Comparison of ENCODE assay signal across 8 cellular contexts in genomic region chr17:34199932-34200534, GRCh38. TPM values are rescaled to one million over a fixed set of nuclear protein-coding genes. Genes with fewer than 3 reads are reported as not detected.
DNase-seq lines count a peak whose midpoint lies in the region; ATAC-seq and FAIRE-seq lines count a peak whose summit lies in the region.

No MANE protein-coding gene starts in this region.

- peak; percentile 51 for ATAC-seq in HG02678 (IDR thresholded peaks at IDR 0.05; ENCODE audit: unreplicated experiment)
- ATAC-seq in left lobe of liver = peak; percentile 100
- ATAC-seq in GM21515 (IDR thresholded peaks at IDR 0.05; ENCODE audit: unreplicated experiment) = no peak

- FAIRE-seq in colon (lab: Jason Lieb, UNC) = peak; percentile 55

- DNase-seq in DMS 273 (lab: John Stamatoyannopoulos, UW; ENCODE audit: unreplicated experiment) (peak; percentile 89), NCI-H524 (lab: John Stamatoyannopoulos, UW) (peak; percentile 77 to 83), left lobe of liver (ENCODE audit: low spot score) (peak; percentile 82)
- peak; percentile 47 to 76 for DNase-seq in activated CD4-positive, alpha-beta T cell treated with anti-CD3 and anti-CD28 coated beads for 4 hours
- peak; percentile 56 to 58 for DNase-seq in stimulated activated CD4-positive, alpha-beta T cell treated with anti-CD3 and anti-CD28 coated beads, Interleukin-4, amount 100 ng/mL, for 48 hours (ENCODE audit: low read depth in 2 of 2)

RNA-seq across cellular contexts. Expression of gene CCL2, which starts 55.1 kb away (rescaled TPM):
- total RNA-seq in left lobe of liver = 0.91 TPM
